21 cellular contexts compared by ENCODE assay signal in the genomic region with DNA sequence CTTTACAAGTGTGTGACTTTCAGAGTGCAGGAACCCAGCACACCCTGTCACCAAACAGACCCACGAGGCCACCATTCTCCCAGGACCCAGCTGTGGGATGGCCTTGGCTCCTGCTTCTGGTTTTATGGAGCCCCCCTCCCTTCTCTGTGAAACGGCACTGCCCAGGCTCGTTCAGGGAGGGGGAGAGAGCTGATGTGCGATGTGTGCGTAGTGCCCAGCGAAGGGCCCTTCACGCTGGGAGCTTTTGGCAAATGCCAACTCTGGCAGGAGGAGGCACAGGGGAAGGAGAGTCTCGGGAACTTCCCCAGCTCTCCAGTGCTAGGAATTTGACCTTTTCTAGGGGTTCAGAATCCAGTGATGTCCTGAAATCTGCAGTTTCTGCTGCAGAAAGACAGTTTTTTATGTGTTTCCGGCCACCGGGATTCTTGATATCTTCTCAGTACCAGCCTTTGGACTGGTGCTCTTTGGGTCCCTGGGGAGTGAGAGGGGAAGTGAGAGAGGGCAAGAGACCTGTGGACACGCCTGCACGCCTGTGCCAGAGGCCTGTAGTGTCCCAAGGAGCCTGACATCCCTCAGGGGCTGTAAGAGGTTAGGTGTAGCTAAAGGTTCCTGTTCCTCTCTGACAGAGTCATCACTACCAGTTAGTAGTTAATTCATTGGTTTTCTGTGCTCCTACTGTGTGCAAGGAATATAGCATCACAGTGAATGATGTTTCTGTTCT. TPM values are rescaled to one million over a fixed set of nuclear protein-coding genes. Genes with fewer than 3 reads are reported as not detected.
DNase-seq lines count a peak whose midpoint lies in the region; ATAC-seq and TF ChIP-seq lines count a peak whose summit lies in the region.
"Had no signal": no experiment of that assay in that cellular context is flagged by ENCODE, and none has a peak within 500 bp of the region (broad histone marks: within the 10 kb centered on the region; RNA-seq: fewer than 3 reads in every experiment).

No MANE protein-coding gene starts in this region.

- H3K9me2 ChIP-seq in Karpas-422 (replicated peaks; ENCODE audit: insufficient read depth, low read length): no peaks in the 10 kb centered on the region

- no peaks in the 10 kb centered on the region for H3K27me3 Mint-ChIP-seq in dendritic cell treated with granulocyte-macrophage colony-stimulating factor and Interleukin-4, amounts not matched to agents 40 ng/mL and 50 ng/mL, for 4 days
- peaks cover 2% of the 10 kb centered on the region for H3K27me3 Mint-ChIP-seq in neural progenitor cell (ENCODE audit: insufficient read depth, low read depth)
- H3K27me3 Mint-ChIP-seq: naive thymus-derived CD8-positive, alpha-beta T cell had no signal

- no peaks in the 10 kb centered on the region for H3K27me3 ChIP-seq in BLaER1 treated with 17β-estradiol and CSF1 and Interleukin-3, amounts not matched to agents 10 nM and 100 nM
- H3K27me3 ChIP-seq in Karpas-422 (ENCODE audit: low read length) (no peaks in the 10 kb centered on the region), neural progenitor cell (no peaks in the 10 kb centered on the region), MG63 (no peaks in the 10 kb centered on the region)
- H3K27me3 ChIP-seq: heart right ventricle, SJSA1, testis had no signal

- H3K27ac Mint-ChIP-seq in dendritic cell treated with granulocyte-macrophage colony-stimulating factor and Interleukin-4, amounts not matched to agents 40 ng/mL and 50 ng/mL, for 4 days: peak overlapping the region; percentile 45
- H3K27ac Mint-ChIP-seq in neural progenitor cell: peak overlapping the region; percentile 38
- H3K27ac Mint-ChIP-seq: CD8-positive, alpha-beta T cell had no signal

- no peaks in the 10 kb centered on the region for H3K9me3 ChIP-seq in BLaER1 treated with 17β-estradiol and CSF1 and Interleukin-3, amounts not matched to agents 10 nM and 100 nM (replicated peaks in 1 of 11)
- H3K9me3 ChIP-seq in Karpas-422 (ENCODE audit: low read length): no peaks in the 10 kb centered on the region
- H3K9me3 ChIP-seq in neural progenitor cell (ENCODE audit: low read depth): no peaks in the 10 kb centered on the region
- H3K9me3 ChIP-seq in MG63: no peaks in the 10 kb centered on the region
- H3K9me3 ChIP-seq: heart right ventricle, SJSA1, testis had no signal

- peak overlapping the region in 5 of 10 experiments; percentile 8 to 25 (median 19); a peak in 4 of 20 replicates for H3K4me3 ChIP-seq in BLaER1 treated with 17β-estradiol and CSF1 and Interleukin-3, amounts not matched to agents 10 nM and 100 nM
- H3K4me3 ChIP-seq in Karpas-422 (ENCODE audit: low read length): no peak overlapping the region
- H3K4me3 ChIP-seq in neural progenitor cell: no peak overlapping the region
- H3K4me3 ChIP-seq in MG63: no peak overlapping the region
- H3K4me3 ChIP-seq: heart right ventricle, SJSA1, smooth muscle cell, testis had no signal

- H3K79me2 ChIP-seq in Karpas-422 (ENCODE audit: low read length) (no peaks in the 10 kb centered on the region), neural progenitor cell (ENCODE audit: low read depth) (peaks cover 100% of the 10 kb centered on the region)

- H3K4me1 ChIP-seq in BLaER1 treated with 17β-estradiol and CSF1 and Interleukin-3, amounts not matched to agents 10 nM and 100 nM: peaks cover 96 to 100% (median 100%) of the 10 kb centered on the region in 10 experiments
- H3K4me1 ChIP-seq in Karpas-422 (ENCODE audit: low read length) (peaks cover 9% of the 10 kb centered on the region), neural progenitor cell (peaks cover 21% of the 10 kb centered on the region)
- H3K4me1 ChIP-seq: testis had no signal

- H2AFZ ChIP-seq in Karpas-422 (ENCODE audit: low read length) (no peak overlapping the region), neural progenitor cell (replicated peaks) (no peak overlapping the region)

- H3K4me3 Mint-ChIP-seq in dendritic cell treated with granulocyte-macrophage colony-stimulating factor and Interleukin-4, amounts not matched to agents 40 ng/mL and 50 ng/mL, for 4 days: no peak overlapping the region
- H3K4me3 Mint-ChIP-seq in neural progenitor cell: no peak overlapping the region
- H3K4me3 Mint-ChIP-seq: activated T-cell treated with anti-CD3 and anti-CD28 coated beads, Interleukin-2, amount 50 U/mL, for 4 hours; CD8-positive, alpha-beta T cell; naive thymus-derived CD8-positive, alpha-beta T cell had no signal

- H3K36me3 ChIP-seq in BLaER1 treated with 17β-estradiol and CSF1 and Interleukin-3, amounts not matched to agents 10 nM and 100 nM: peaks cover 0 to 56% (median 11%) of the 10 kb centered on the region in 11 experiments; a peak in 13 of 22 replicates
- H3K36me3 ChIP-seq in Karpas-422 (ENCODE audit: insufficient read depth, low read length) (no peaks in the 10 kb centered on the region), neural progenitor cell (no peaks in the 10 kb centered on the region), MG63 (no peaks in the 10 kb centered on the region)
- H3K36me3 ChIP-seq: heart right ventricle, SJSA1 had no signal

- peaks cover 13% of the 10 kb centered on the region for H3F3A ChIP-seq in neural progenitor cell (ENCODE audit: low read depth)

- ATAC-seq in GM18517 (IDR thresholded peaks at IDR 0.05; ENCODE audit: unreplicated experiment): no peak
- ATAC-seq: activated T-cell treated with anti-CD3 and anti-CD28 coated beads, Interleukin-2, amount 50 U/mL, for 4 hours; CD8-positive, alpha-beta T cell; heart right ventricle; naive thymus-derived CD8-positive, alpha-beta T cell had no signal

- peak overlapping the region in 10 of 11 experiments; percentile 39 to 90 (median 86); a peak in 19 of 22 replicates for H3K27ac ChIP-seq in BLaER1 treated with 17β-estradiol and CSF1 and Interleukin-3, amounts not matched to agents 10 nM and 100 nM
- no peak overlapping the region for H3K27ac ChIP-seq in Karpas-422 (ENCODE audit: low read length)
- no peak overlapping the region for H3K27ac ChIP-seq in neural progenitor cell
- H3K27ac ChIP-seq: heart right ventricle, SJSA1, testis had no signal

- H3K9me3 Mint-ChIP-seq in dendritic cell treated with granulocyte-macrophage colony-stimulating factor and Interleukin-4, amounts not matched to agents 40 ng/mL and 50 ng/mL, for 4 days: no peaks in the 10 kb centered on the region
- no peaks in the 10 kb centered on the region for H3K9me3 Mint-ChIP-seq in neural progenitor cell
- H3K9me3 Mint-ChIP-seq: activated T-cell treated with anti-CD3 and anti-CD28 coated beads, Interleukin-2, amount 50 U/mL, for 4 hours; CD8-positive, alpha-beta T cell; naive thymus-derived CD8-positive, alpha-beta T cell had no signal

- DNase-seq in Karpas-422 (peak; percentile 68), neural progenitor cell (ENCODE audit: low spot score) (no peak), MG63 (no peak)
- DNase-seq in effector CD8-positive, alpha-beta T cell (lab: John Stamatoyannopoulos, UW): no peak
- DNase-seq in activated effector memory CD4-positive, alpha-beta T cell treated with anti-CD3 and anti-CD28 coated beads, Interleukin-2, amount 50 U/mL, for 16 hours: no peak
- DNase-seq: activated naive CD4-positive, alpha-beta T cell treated with anti-CD3 and anti-CD28 coated beads, Interleukin-2, amount 50 U/mL, for 16 hours; activated T-cell treated with anti-CD3 and anti-CD28 coated beads, Interleukin-2, amount 50 U/mL, for 4 hours; CD8-positive, alpha-beta T cell; heart right ventricle; Kasumi-1; mesenchymal stem cell; naive thymus-derived CD8-positive, alpha-beta T cell; NCI-H2107; NCI-H524 treated with DMSO at 0.1 percent for 48 hours; stimulated activated CD4-positive, alpha-beta T cell treated with anti-CD3 and anti-CD28 coated beads, Interleukin-4, amount 100 ng/mL, for 4 hours; testis had no signal

- peaks cover 73% of the 10 kb centered on the region for H3K36me3 Mint-ChIP-seq in dendritic cell treated with granulocyte-macrophage colony-stimulating factor and Interleukin-4, amounts not matched to agents 40 ng/mL and 50 ng/mL, for 4 days (ENCODE audit: low read depth)
- peaks cover 3% of the 10 kb centered on the region for H3K36me3 Mint-ChIP-seq in neural progenitor cell

- H4K20me1 ChIP-seq in BLaER1 treated with 17β-estradiol and CSF1 and Interleukin-3, amounts not matched to agents 10 nM and 100 nM: peaks cover 12 to 100% (median 68%) of the 10 kb centered on the region in 11 experiments; a peak in 20 of 22 replicates
- H4K20me1 ChIP-seq in Karpas-422 (ENCODE audit: insufficient read depth, low read depth, low read length) (peaks cover 31% of the 10 kb centered on the region; the same call in 1 of the 2 replicates), neural progenitor cell (ENCODE audit: low read depth) (peaks cover 98% of the 10 kb centered on the region)

- peak overlapping the region; percentile 84 to 98 (median 92) for H3K4me2 ChIP-seq in BLaER1 treated with 17β-estradiol and CSF1 and Interleukin-3, amounts not matched to agents 10 nM and 100 nM
- H3K4me2 ChIP-seq in Karpas-422 (ENCODE audit: low read depth, low read length, poor library complexity, severe bottlenecking) (no peak overlapping the region), neural progenitor cell (no peak overlapping the region)
- H3K4me2 ChIP-seq: smooth muscle cell had no signal

- intact Hi-C loops in dendritic cell treated with granulocyte-macrophage colony-stimulating factor and Interleukin-4, amounts not matched to agents 40 ng/mL and 50 ng/mL, for 4 days (cut with micrococcal nuclease): no loop called here

- peaks cover 97% of the 10 kb centered on the region for H3K4me1 Mint-ChIP-seq in dendritic cell treated with granulocyte-macrophage colony-stimulating factor and Interleukin-4, amounts not matched to agents 40 ng/mL and 50 ng/mL, for 4 days (ENCODE audit: low read depth)
- H3K4me1 Mint-ChIP-seq in neural progenitor cell: peaks cover 72% of the 10 kb centered on the region

- TF ChIP-seq CTCF in neural progenitor cell (IDR thresholded peaks at IDR 0.05): no peak

- peak overlapping the region in 10 of 11 experiments; percentile 44 to 67 (median 62); a peak in 19 of 22 replicates for H3K9ac ChIP-seq in BLaER1 treated with 17β-estradiol and CSF1 and Interleukin-3, amounts not matched to agents 10 nM and 100 nM
- H3K9ac ChIP-seq in Karpas-422 (ENCODE audit: low read length): no peak overlapping the region
- H3K9ac ChIP-seq in neural progenitor cell: no peak overlapping the region

RNA-seq across cellular contexts. Expression of a gene that starts 45.1 kb away (rescaled TPM):
- 5.0 and 12.7 TPM in 2 replicates for total RNA-seq in Karpas-422 (2014; rRNA removed; shearing (Covaris generic); ENCODE audit: low replicate concordance)
- total RNA-seq in neural progenitor cell (ENCODE audit: low replicate concordance): 6.6 and 12.5 TPM in 2 replicates
- total RNA-seq in MG63 (2014; rRNA removed; shearing (Covaris generic); ENCODE audit: low replicate concordance): 1.4 and 1.8 TPM in 2 replicates

Comparison
In these comparisons a context has a peak if more than half of its experiments do, and no peak if none do; other contexts are left out.
1. H3K27ac ChIP-seq: peak in BLaER1 treated with 17β-estradiol and CSF1 and Interleukin-3, amounts not matched to agents 10 nM and 100 nM (10 of 11); none in Karpas-422 (single experiment) and neural progenitor cell (single experiment).
2. H3K4me2 ChIP-seq: peak in BLaER1 treated with 17β-estradiol and CSF1 and Interleukin-3, amounts not matched to agents 10 nM and 100 nM (11 of 11); none in Karpas-422 (single experiment) and neural progenitor cell (single experiment).
3. H3K9ac ChIP-seq: peak in BLaER1 treated with 17β-estradiol and CSF1 and Interleukin-3, amounts not matched to agents 10 nM and 100 nM (10 of 11); none in Karpas-422 (single experiment) and neural progenitor cell (single experiment).